In genomic region chr7:873367-874002, GRCh38 we compare ENCODE assay signal across 1 cellular context.
TF ChIP-seq lines count a peak whose summit lies in the region.

No MANE protein-coding gene starts in this region.

TF ChIP-seq in K562, 482 proteins besides CTCF, POLR2A, EP300 and RAD21 (continued from another document and continues in another):
- no peak for TF ChIP-seq IFI16 (CRISPR knock-in tag; IDR thresholded peaks at IDR 0.05)
- peak; percentile 69 for TF ChIP-seq TEAD4 (IDR thresholded peaks at IDR 0.05; ENCODE audit: low read length)
- peak; percentile 99 for TF ChIP-seq TEAD4 (CRISPR knock-in tag; IDR thresholded peaks at IDR 0.05; ENCODE audit: borderline replicate concordance)
- no peak for TF ChIP-seq MAFG (tag; conservative IDR thresholded peaks at IDR 0.05)
- TF ChIP-seq ID3 (CRISPR knock-in tag; IDR thresholded peaks at IDR 0.05), result no peak
- TF ChIP-seq ID3 (tag; IDR thresholded peaks at IDR 0.05), result peak; percentile 73; the same call in 1 of the 2 replicates
- no peak for TF ChIP-seq NELFE (IDR thresholded peaks at IDR 0.05; ENCODE audit: insufficient read depth, insufficient read length)
- no peak for TF ChIP-seq COPS2 (conservative IDR thresholded peaks at IDR 0.05)
- TF ChIP-seq FOXM1 (IDR thresholded peaks at IDR 0.05; ENCODE audit: low read depth), result no peak
- peak; percentile 73; the same call in 1 of the 2 replicates for TF ChIP-seq FOXM1 (CRISPR knock-in tag; IDR thresholded peaks at IDR 0.05; ENCODE audit: low read depth)
- TF ChIP-seq TSHZ1 (CRISPR knock-in tag; IDR thresholded peaks at IDR 0.05), result no peak
- TF ChIP-seq NFXL1 (CRISPR knock-in tag; IDR thresholded peaks at IDR 0.05), result no peak
- TF ChIP-seq RAD51 (IDR thresholded peaks at IDR 0.05; ENCODE audit: borderline replicate concordance, low read depth), result peak; percentile 75; the same call in 1 of the 2 replicates
- TF ChIP-seq EZH2 (IDR thresholded peaks at IDR 0.05; ENCODE audit: borderline replicate concordance, low read depth, low read length), result no peak
- TF ChIP-seq PRPF4 (IDR thresholded peaks at IDR 0.05; ENCODE audit: insufficient read depth, low read depth, low read length, poor library complexity, severe bottlenecking), result no peak
- TF ChIP-seq MCM3 (IDR thresholded peaks at IDR 0.05), result no peak
- TF ChIP-seq ZBED1 (IDR thresholded peaks at IDR 0.05), result no peak
- TF ChIP-seq TEAD1 (CRISPR knock-in tag; IDR thresholded peaks at IDR 0.05), result peak; percentile 36 to 93; a peak in 2 of 4 replicates
- TF ChIP-seq TRIM25 (IDR thresholded peaks at IDR 0.05; ENCODE audit: borderline replicate concordance), result no peak
- peak; percentile 59; the same call in 1 of the 2 replicates for TF ChIP-seq RB1 (IDR thresholded peaks at IDR 0.05; ENCODE audit: low read depth)
- TF ChIP-seq HNRNPUL1 (IDR thresholded peaks at IDR 0.05; ENCODE audit: low read length), result no peak
- no peak for TF ChIP-seq MYNN (IDR thresholded peaks at IDR 0.05)
- TF ChIP-seq MYNN (CRISPR knock-in tag; IDR thresholded peaks at IDR 0.05), result no peak
- TF ChIP-seq SAFB (IDR thresholded peaks at IDR 0.05; ENCODE audit: borderline replicate concordance, low read depth, low read length), result no peak
- peak; percentile 71 for TF ChIP-seq ASH1L (IDR thresholded peaks at IDR 0.05; ENCODE audit: borderline replicate concordance, low read depth, partially characterized antibody)
- peak; percentile 37; the same call in 1 of the 2 replicates for TF ChIP-seq HCFC1 (IDR thresholded peaks at IDR 0.05; ENCODE audit: low read depth, low read length)
- no peak for TF ChIP-seq THAP12 (CRISPR knock-in tag; IDR thresholded peaks at IDR 0.05)
- TF ChIP-seq HNRNPH1 (optimal IDR thresholded peaks at IDR 0.05; ENCODE audit: low read depth, low read length), result no peak
- TF ChIP-seq TGIF2 (CRISPR knock-in tag; IDR thresholded peaks at IDR 0.05), result 0 out of 2 replicates have a peak, but pooled peaks have one; percentile 78
- TF ChIP-seq ZZZ3 (IDR thresholded peaks at IDR 0.05), result no peak
- no peak for TF ChIP-seq ZNF830 (CRISPR knock-in tag; IDR thresholded peaks at IDR 0.05)
- TF ChIP-seq ZNF589 (CRISPR knock-in tag; IDR thresholded peaks at IDR 0.05; ENCODE audit: low read depth), result peak; percentile 65; the same call in 1 of the 2 replicates
- TF ChIP-seq RBM15 (IDR thresholded peaks at IDR 0.05; ENCODE audit: insufficient read depth, low read length), result no peak
- no peak for TF ChIP-seq ETS2 (tag; IDR thresholded peaks at IDR 0.05; ENCODE audit: borderline replicate concordance, poor library complexity, severe bottlenecking)
- TF ChIP-seq ZSCAN32 (CRISPR knock-in tag; IDR thresholded peaks at IDR 0.05), result no peak
- no peak for TF ChIP-seq HMGN3 (IDR thresholded peaks at IDR 0.05; ENCODE audit: borderline replicate concordance, extremely low read depth, insufficient read length, low read depth, low read length)
- TF ChIP-seq E2F5 (CRISPR knock-in tag; IDR thresholded peaks at IDR 0.05), result peak; percentile 99
- no peak for TF ChIP-seq PHTF2 (CRISPR knock-in tag; IDR thresholded peaks at IDR 0.05)
- no peak for TF ChIP-seq ZNF354B (CRISPR knock-in tag; IDR thresholded peaks at IDR 0.05)
- no peak for TF ChIP-seq SIN3B (IDR thresholded peaks at IDR 0.05; ENCODE audit: low read depth)
- no peak for TF ChIP-seq FOS (IDR thresholded peaks at IDR 0.05; ENCODE audit: extremely low read depth, insufficient read length)
- peak; percentile 67 for TF ChIP-seq ETV5 (CRISPR knock-in tag; IDR thresholded peaks at IDR 0.05; ENCODE audit: low read depth)
- TF ChIP-seq ADNP (tag; IDR thresholded peaks at IDR 0.05), result peak; percentile 56
- TF ChIP-seq CBFA2T2 (conservative IDR thresholded peaks at IDR 0.05), result peak; percentile 24; the same call in 1 of the 2 replicates
- no peak for TF ChIP-seq CHD4 (IDR thresholded peaks at IDR 0.05; ENCODE audit: insufficient read depth, insufficient replicate concordance, low read depth, low read length, poor library complexity, severe bottlenecking)
- TF ChIP-seq GTF3C2 (IDR thresholded peaks at IDR 0.05; ENCODE audit: borderline replicate concordance, extremely low read depth, insufficient read length), result no peak
- no peak for TF ChIP-seq ZNF347 (CRISPR knock-in tag; IDR thresholded peaks at IDR 0.05; ENCODE audit: low read depth)
- no peak for TF ChIP-seq ZNF121 (CRISPR knock-in tag; conservative IDR thresholded peaks at IDR 0.05)
- TF ChIP-seq LEF1 (IDR thresholded peaks at IDR 0.05), result no peak
